8 cellular contexts compared by ENCODE assay signal in genomic region chr15:40472171-40472727, GRCh38. TPM values are rescaled to one million over a fixed set of nuclear protein-coding genes. Genes with fewer than 3 reads are reported as not detected.
DNase-seq lines count a peak whose midpoint lies in the region; ATAC-seq and TF ChIP-seq lines count a peak whose summit lies in the region.

No MANE protein-coding gene starts in this region.

- H3K4me1 ChIP-seq in neural progenitor cell, result peaks cover 8% of the 10 kb centered on the region

- H3K27me3 Mint-ChIP-seq in CD4-positive, alpha-beta T cell, result no peaks in the 10 kb centered on the region
- peaks cover 4% of the 10 kb centered on the region for H3K27me3 Mint-ChIP-seq in dendritic cell treated with granulocyte-macrophage colony-stimulating factor and Interleukin-4, amounts not matched to agents 40 ng/mL and 50 ng/mL, for 4 days
- H3K27me3 Mint-ChIP-seq in neural progenitor cell (ENCODE audit: insufficient read depth, low read depth), result peaks cover 11% of the 10 kb centered on the region

- H3K9me3 Mint-ChIP-seq in CD4-positive, alpha-beta T cell, result no peaks in the 10 kb centered on the region
- no peaks in the 10 kb centered on the region for H3K9me3 Mint-ChIP-seq in dendritic cell treated with granulocyte-macrophage colony-stimulating factor and Interleukin-4, amounts not matched to agents 40 ng/mL and 50 ng/mL, for 4 days
- H3K9me3 Mint-ChIP-seq in neural progenitor cell, result no peaks in the 10 kb centered on the region

- no peak overlapping the region for H3K27ac ChIP-seq in CD4-positive, alpha-beta T cell (ENCODE audit: low read depth, low read length)
- no peak overlapping the region for H3K27ac ChIP-seq in neural progenitor cell

- H3K4me1 Mint-ChIP-seq in CD4-positive, alpha-beta T cell (ENCODE audit: low read depth), result peaks cover 19% of the 10 kb centered on the region
- H3K4me1 Mint-ChIP-seq in dendritic cell treated with granulocyte-macrophage colony-stimulating factor and Interleukin-4, amounts not matched to agents 40 ng/mL and 50 ng/mL, for 4 days (ENCODE audit: low read depth), result peaks cover 43% of the 10 kb centered on the region
- H3K4me1 Mint-ChIP-seq in neural progenitor cell, result peaks cover 25% of the 10 kb centered on the region

- POLR2A ChIA-PET in CD4-positive, alpha-beta T cell (lab: Charles Lee), result no interaction called here

- intact Hi-C loops in CD4-positive, alpha-beta T cell (cut with DNase I, micrococcal nuclease), result no loop called here
- intact Hi-C loops in dendritic cell treated with granulocyte-macrophage colony-stimulating factor and Interleukin-4, amounts not matched to agents 40 ng/mL and 50 ng/mL, for 4 days (cut with micrococcal nuclease), result no loop called here

- H3K27ac Mint-ChIP-seq in CD4-positive, alpha-beta T cell, result peak overlapping the region; percentile 88
- peak overlapping the region; percentile 74 for H3K27ac Mint-ChIP-seq in dendritic cell treated with granulocyte-macrophage colony-stimulating factor and Interleukin-4, amounts not matched to agents 40 ng/mL and 50 ng/mL, for 4 days
- no peak overlapping the region for H3K27ac Mint-ChIP-seq in neural progenitor cell

- H3K4me2 ChIP-seq in neural progenitor cell, result peak overlapping the region; percentile 91

- H3F3A ChIP-seq in neural progenitor cell (ENCODE audit: low read depth), result peaks cover 35% of the 10 kb centered on the region

- H2AFZ ChIP-seq in neural progenitor cell (replicated peaks), result no peak overlapping the region

- CTCF ChIA-PET in CD4-positive, alpha-beta T cell (lab: Charles Lee), result no interaction called here

- H3K4me3 Mint-ChIP-seq in CD4-positive, alpha-beta T cell, result peak overlapping the region; percentile 92
- peak overlapping the region; percentile 78 for H3K4me3 Mint-ChIP-seq in dendritic cell treated with granulocyte-macrophage colony-stimulating factor and Interleukin-4, amounts not matched to agents 40 ng/mL and 50 ng/mL, for 4 days
- peak overlapping the region; percentile 78 for H3K4me3 Mint-ChIP-seq in neural progenitor cell

- peaks cover 12% of the 10 kb centered on the region for H3K79me2 ChIP-seq in neural progenitor cell (ENCODE audit: low read depth)

- peaks cover 7% of the 10 kb centered on the region for H4K20me1 ChIP-seq in neural progenitor cell (ENCODE audit: low read depth)

- no peak for DNase-seq in CD4-positive, alpha-beta T cell
- DNase-seq in MG63 (no peak), neural progenitor cell (ENCODE audit: low spot score) (no peak), ecto neural progenitor cell (ENCODE audit: low spot score) (no peak), NCI-H226 (no peak), DMS 273 (lab: John Stamatoyannopoulos, UW; ENCODE audit: unreplicated experiment) (no peak), NK-92 (lab: John Stamatoyannopoulos, UW; ENCODE audit: unreplicated experiment) (no peak)

- H3K36me3 ChIP-seq in MG63, result no peaks in the 10 kb centered on the region
- H3K36me3 ChIP-seq in neural progenitor cell, result no peaks in the 10 kb centered on the region

- H3K9me3 ChIP-seq in CD4-positive, alpha-beta T cell (ENCODE audit: control insufficient read depth, low read length), result no peaks in the 10 kb centered on the region
- H3K9me3 ChIP-seq in MG63, result no peaks in the 10 kb centered on the region
- H3K9me3 ChIP-seq in neural progenitor cell (ENCODE audit: low read depth), result no peaks in the 10 kb centered on the region

- H3K36me3 Mint-ChIP-seq in CD4-positive, alpha-beta T cell (ENCODE audit: low read depth), result peaks cover 5% of the 10 kb centered on the region
- H3K36me3 Mint-ChIP-seq in dendritic cell treated with granulocyte-macrophage colony-stimulating factor and Interleukin-4, amounts not matched to agents 40 ng/mL and 50 ng/mL, for 4 days (ENCODE audit: low read depth), result peaks cover 6% of the 10 kb centered on the region
- H3K36me3 Mint-ChIP-seq in neural progenitor cell, result no peaks in the 10 kb centered on the region

- ATAC-seq in CD4-positive, alpha-beta T cell (ENCODE audit: poor library complexity), result no peak

- no peaks in the 10 kb centered on the region for H3K27me3 ChIP-seq in CD4-positive, alpha-beta T cell (ENCODE audit: control insufficient read depth, insufficient read depth, low read length)
- H3K27me3 ChIP-seq in MG63 (no peaks in the 10 kb centered on the region), neural progenitor cell (peaks cover 9% of the 10 kb centered on the region)

- H3K4me3 ChIP-seq in MG63 (peak overlapping the region; percentile 64), neural progenitor cell (peak overlapping the region; percentile 64)

- TF ChIP-seq CTCF in CD4-positive, alpha-beta T cell (IDR thresholded peaks at IDR 0.05), result no peak
- TF ChIP-seq CTCF in neural progenitor cell (IDR thresholded peaks at IDR 0.05), result no peak

- no peak overlapping the region for H3K9ac ChIP-seq in neural progenitor cell

RNA-seq across cellular contexts. Expression of gene CHST14, which starts 1.5 kb away (rescaled TPM):
- 1 to 10 TPM; 4.6 to 5.1 TPM for total RNA-seq in CD4-positive, alpha-beta T cell
- total RNA-seq in MG63 (2014; rRNA removed; shearing (Covaris generic); ENCODE audit: low replicate concordance), result 12.4 and 12.5 TPM in 2 replicates
- 11.9 and 17.5 TPM in 2 replicates for total RNA-seq in neural progenitor cell (ENCODE audit: low replicate concordance)

RNA-seq across cellular contexts. Expression of gene BAHD1, which starts 31.5 kb away (rescaled TPM):
- total RNA-seq in CD4-positive, alpha-beta T cell, result 10 to 100 TPM; 20.3 to 21.5 TPM
- total RNA-seq in MG63 (2014; rRNA removed; shearing (Covaris generic); ENCODE audit: low replicate concordance), result 5.9 and 8.2 TPM in 2 replicates
- total RNA-seq in neural progenitor cell (ENCODE audit: low replicate concordance), result 5.8 and 13.7 TPM in 2 replicates
